ENCODE assay signal across 8 cellular contexts in the genomic region with DNA sequence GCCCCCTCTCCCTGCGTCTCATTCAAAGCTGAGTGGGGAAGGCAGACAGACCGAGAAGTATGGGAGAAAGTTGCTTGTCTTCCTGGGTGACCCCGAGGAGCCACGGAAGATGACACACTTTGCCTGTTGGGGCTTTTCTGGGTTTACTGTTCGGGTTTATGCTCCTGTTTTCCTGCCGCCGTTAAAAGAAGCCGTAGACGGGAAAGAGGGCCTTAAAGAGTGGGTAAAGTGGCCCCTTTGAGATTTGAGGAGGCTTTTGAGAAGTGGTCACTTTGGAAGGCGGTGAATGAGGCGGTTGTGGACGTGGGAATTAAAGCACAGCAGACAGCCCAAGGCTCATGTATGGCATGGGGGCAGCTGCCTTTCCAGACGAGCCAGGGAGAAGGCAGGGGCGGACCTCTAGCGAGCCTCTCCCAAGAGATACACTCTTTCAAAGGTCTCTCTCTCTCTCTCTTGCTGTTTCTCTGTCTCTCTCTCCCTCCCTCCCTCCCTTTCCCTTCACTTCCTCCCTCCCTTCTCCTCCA. TPM values are rescaled to one million over a fixed set of nuclear protein-coding genes. Genes with fewer than 3 reads are reported as not detected.
DNase-seq lines count a peak whose midpoint lies in the region; ATAC-seq and TF ChIP-seq lines count a peak whose summit lies in the region.

No MANE protein-coding gene starts in this region.

- H3K27ac Mint-ChIP-seq in CD8-positive, alpha-beta T cell: no peak overlapping the region
- H3K27ac Mint-ChIP-seq in activated CD4-positive, alpha-beta memory T cell treated with anti-CD3 and anti-CD28 coated beads for 36 hours: no peak overlapping the region
- H3K27ac Mint-ChIP-seq in glutamatergic neuron (ENCODE audit: unreplicated experiment): no peak overlapping the region

- no peak overlapping the region for H3K27ac ChIP-seq in CD8-positive, alpha-beta T cell (ENCODE audit: low read depth, low read length)
- H3K27ac ChIP-seq in prostate gland: peak overlapping the region; percentile 79 to 85

- H3K27me3 ChIP-seq in CD8-positive, alpha-beta T cell (ENCODE audit: insufficient read depth, low read length): peaks cover 20% of the 10 kb centered on the region
- H3K27me3 ChIP-seq in prostate gland (replicated peaks; ENCODE audit: insufficient read depth): no peaks in the 10 kb centered on the region

- H3K27me3 Mint-ChIP-seq in CD8-positive, alpha-beta T cell (ENCODE audit: low read depth): peaks cover 55% of the 10 kb centered on the region
- peaks cover 36% of the 10 kb centered on the region for H3K27me3 Mint-ChIP-seq in activated CD4-positive, alpha-beta memory T cell treated with anti-CD3 and anti-CD28 coated beads for 36 hours
- H3K27me3 Mint-ChIP-seq in glutamatergic neuron (ENCODE audit: unreplicated experiment): peaks cover 5% of the 10 kb centered on the region

- TF ChIP-seq POLR2A in prostate gland (IDR thresholded peaks at IDR 0.05): no peak

- H3K4me1 Mint-ChIP-seq in CD8-positive, alpha-beta T cell (ENCODE audit: low read depth): peaks cover 12% of the 10 kb centered on the region
- H3K4me1 Mint-ChIP-seq in activated CD4-positive, alpha-beta memory T cell treated with anti-CD3 and anti-CD28 coated beads for 36 hours (ENCODE audit: low read depth): peaks cover 14% of the 10 kb centered on the region
- H3K4me1 Mint-ChIP-seq in glutamatergic neuron (ENCODE audit: low read depth, unreplicated experiment): peaks cover 5% of the 10 kb centered on the region

- peak overlapping the region; percentile 69 for H3K4me3 Mint-ChIP-seq in CD8-positive, alpha-beta T cell
- H3K4me3 Mint-ChIP-seq in activated CD4-positive, alpha-beta memory T cell treated with anti-CD3 and anti-CD28 coated beads for 36 hours: peak overlapping the region; percentile 76
- peak overlapping the region; percentile 83 for H3K4me3 Mint-ChIP-seq in glutamatergic neuron (ENCODE audit: unreplicated experiment)

- TF ChIP-seq CTCF in CD8-positive, alpha-beta T cell (IDR thresholded peaks at IDR 0.05): no peak
- no peak for TF ChIP-seq CTCF in glutamatergic neuron (IDR thresholded peaks at IDR 0.05; ENCODE audit: partially characterized antibody, unreplicated experiment)
- TF ChIP-seq CTCF in prostate gland (IDR thresholded peaks at IDR 0.05): no peak

- POLR2A ChIA-PET in CD8-positive, alpha-beta T cell (lab: Charles Lee): no interaction called here
- POLR2A ChIA-PET in activated CD4-positive, alpha-beta memory T cell treated with anti-CD3 and anti-CD28 coated beads for 36 hours (lab: Charles Lee): no interaction called here

- H3K9me3 ChIP-seq in CD8-positive, alpha-beta T cell (ENCODE audit: low read length): no peaks in the 10 kb centered on the region
- no peaks in the 10 kb centered on the region for H3K9me3 ChIP-seq in prostate gland

- H3K9me3 Mint-ChIP-seq in CD8-positive, alpha-beta T cell: no peaks in the 10 kb centered on the region
- H3K9me3 Mint-ChIP-seq in activated CD4-positive, alpha-beta memory T cell treated with anti-CD3 and anti-CD28 coated beads for 36 hours: no peaks in the 10 kb centered on the region
- no peaks in the 10 kb centered on the region for H3K9me3 Mint-ChIP-seq in glutamatergic neuron (ENCODE audit: unreplicated experiment)

- H3K36me3 Mint-ChIP-seq in CD8-positive, alpha-beta T cell: no peaks in the 10 kb centered on the region
- no peaks in the 10 kb centered on the region for H3K36me3 Mint-ChIP-seq in activated CD4-positive, alpha-beta memory T cell treated with anti-CD3 and anti-CD28 coated beads for 36 hours
- H3K36me3 Mint-ChIP-seq in glutamatergic neuron (ENCODE audit: unreplicated experiment): no peaks in the 10 kb centered on the region

- peak overlapping the region; percentile 46 for H3K4me3 ChIP-seq in CD8-positive, alpha-beta T cell (ENCODE audit: low read depth, low read length)
- peak overlapping the region; percentile 65 to 69 for H3K4me3 ChIP-seq in prostate gland

- ATAC-seq in CD8-positive, alpha-beta T cell: no peak
- ATAC-seq in GM19351 (IDR thresholded peaks at IDR 0.05; ENCODE audit: unreplicated experiment): peak; percentile 24
- peak; percentile 37 for ATAC-seq in HG03460 (IDR thresholded peaks at IDR 0.05; ENCODE audit: unreplicated experiment)

- CTCF ChIA-PET in CD8-positive, alpha-beta T cell (lab: Charles Lee): interaction anchor here (1.4 to 3.0 kb wide), 3 partner anchors 9 to 13 kb away, joined by 3 to 10 read pairs (median 8); no protein-coding TSS in a partner anchor
- CTCF ChIA-PET in activated CD4-positive, alpha-beta memory T cell treated with anti-CD3 and anti-CD28 coated beads for 36 hours (lab: Charles Lee): interaction anchor here (0.7 to 4.5 kb wide), 2 partner anchors 9 to 13 kb away, joined by 3 to 23 read pairs; no protein-coding TSS in a partner anchor

- H3K4me1 ChIP-seq in CD8-positive, alpha-beta T cell (ENCODE audit: insufficient read depth, low read length): peaks cover 5% of the 10 kb centered on the region
- H3K4me1 ChIP-seq in prostate gland (replicated peaks): no peaks in the 10 kb centered on the region

- DNase-seq in CD8-positive, alpha-beta T cell: no peak
- no peak for DNase-seq in activated CD4-positive, alpha-beta memory T cell treated with anti-CD3 and anti-CD28 coated beads for 36 hours
- no peak for DNase-seq in glutamatergic neuron
- DNase-seq in prostate gland (ENCODE audit: low spot score): peak; percentile 4
- DNase-seq in ureter (ENCODE audit: low spot score): no peak
- DNase-seq in NCI-H446 (lab: John Stamatoyannopoulos, UW): no peak

- no peaks in the 10 kb centered on the region for H3K36me3 ChIP-seq in CD8-positive, alpha-beta T cell (ENCODE audit: insufficient read depth, low read length)
- no peaks in the 10 kb centered on the region for H3K36me3 ChIP-seq in prostate gland

- intact Hi-C loops in CD8-positive, alpha-beta T cell (cut with DNase I, micrococcal nuclease): no loop called here
- intact Hi-C loops in activated CD4-positive, alpha-beta memory T cell treated with anti-CD3 and anti-CD28 coated beads for 36 hours (cut with micrococcal nuclease): loop anchor here (1.0 to 5.0 kb wide), 3 partner anchors 52 to 565 kb away; partner anchors contain the start of genes COG6, NHLRC3 and PROSER1
- intact Hi-C loops in prostate gland (cut with DNase I): loop anchor here (5.0 kb wide), 2 partner anchors 71 to 186 kb away; no protein-coding TSS in a partner anchor

- WGBS in prostate gland: 2% methylated on average over 14 of the region's 15 CpGs

RNA-seq across cellular contexts. Expression of gene LHFPL6, which starts 0.5 kb away (rescaled TPM):
- total RNA-seq in CD8-positive, alpha-beta T cell: not detected
- 1 to 10 TPM; 2.7 to 3.0 TPM for total RNA-seq in activated CD4-positive, alpha-beta memory T cell treated with anti-CD3 and anti-CD28 coated beads for 36 hours
- 1.7 TPM for total RNA-seq in glutamatergic neuron (ENCODE audit: unreplicated experiment)
- total RNA-seq in prostate gland: 10 to 100 TPM in 1 of 2 donors, 1 to 10 TPM in 1; 7.5 to 40.0 TPM
- total RNA-seq in ureter: 49.1 TPM

RNA-seq across cellular contexts. Expression of gene COG6, which starts 52.0 kb away (rescaled TPM):
- total RNA-seq in CD8-positive, alpha-beta T cell: 10 to 100 TPM; 10.1 to 18.3 TPM
- total RNA-seq in activated CD4-positive, alpha-beta memory T cell treated with anti-CD3 and anti-CD28 coated beads for 36 hours: 10 to 100 TPM; 25.5 to 37.3 TPM
- total RNA-seq in glutamatergic neuron (ENCODE audit: unreplicated experiment) (25.5 TPM), prostate gland (10 to 100 TPM; 19.5 to 27.6 TPM), ureter (30.4 TPM)

Comparison
In these comparisons a context has a peak if more than half of its experiments do, and no peak if none do; other contexts are left out.
1. intact Hi-C loops: an anchor here in activated CD4-positive, alpha-beta memory T cell treated with anti-CD3 and anti-CD28 coated beads for 36 hours (1.0 to 5.0 kb wide) and prostate gland (5.0 kb wide); none called in CD8-positive, alpha-beta T cell.